10 cellular contexts compared by ENCODE assay signal in the genomic region with DNA sequence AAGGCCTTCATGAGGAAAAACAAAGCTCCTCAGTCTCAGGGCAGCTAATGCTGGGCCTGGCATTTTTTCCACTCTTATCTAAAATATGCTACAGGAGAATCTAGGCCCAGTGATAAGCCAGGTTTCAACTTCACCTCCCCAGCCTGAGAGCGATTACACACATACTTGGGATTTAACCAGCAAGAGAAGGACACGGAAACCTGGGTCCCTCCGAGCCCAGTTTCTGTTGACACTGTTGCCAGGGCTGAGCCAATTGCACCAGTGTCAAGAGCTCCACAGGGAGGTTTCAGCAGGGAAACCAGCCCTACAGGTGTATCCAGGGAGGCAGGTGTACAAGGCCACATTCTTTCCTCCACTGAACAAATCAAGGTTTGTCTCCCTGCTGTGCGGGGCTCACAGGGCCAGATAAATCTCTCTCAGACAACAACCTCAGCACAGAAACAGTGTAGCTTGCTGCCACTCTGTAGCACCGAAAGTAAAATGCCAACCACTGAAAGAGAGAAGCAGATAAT.
A peak's percentile ranks its signal among the peaks of the same experiment; 100 is the strongest.
DNase-seq lines count a peak whose midpoint lies in the region; ATAC-seq and TF ChIP-seq lines count a peak whose summit lies in the region.
"Had no signal": no experiment of that assay in that cellular context is flagged by ENCODE, and none has a peak within 500 bp of the region (broad histone marks: within the 10 kb centered on the region; RNA-seq: fewer than 3 reads in every experiment).

No MANE protein-coding gene starts in this region.

- peak overlapping the region; percentile 37 for H3K27ac ChIP-seq in OCI-LY3 (ENCODE audit: low read length)
- peak overlapping the region; percentile 71 for H3K27ac ChIP-seq in left ventricle myocardium inferior (replicated peaks)
- peak overlapping the region; percentile 83 to 86 for H3K27ac ChIP-seq in prostate gland
- H3K27ac ChIP-seq: HL-60 had no signal

- DNase-seq in H7 (peak; percentile 73), left ventricle myocardium inferior (no peak), prostate gland (ENCODE audit: low spot score) (peak; percentile 94), GM13977 (ENCODE audit: low spot score) (no peak)
- no peak for DNase-seq in activated CD4-positive, alpha-beta T cell treated with anti-CD3 and anti-CD28 coated beads, Interleukin-2, amount 50 U/mL, for 48 hours
- DNase-seq: foreskin melanocyte had no signal

- peaks cover 23% of the 10 kb centered on the region for H3K4me1 ChIP-seq in OCI-LY3 (ENCODE audit: low read length)
- H3K4me1 ChIP-seq in left ventricle myocardium inferior, result peaks cover 73% of the 10 kb centered on the region
- H3K4me1 ChIP-seq in prostate gland (replicated peaks), result peaks cover 8% of the 10 kb centered on the region

- intact Hi-C loops in left ventricle myocardium inferior (cut with micrococcal nuclease) (no loop called here), prostate gland (cut with DNase I) (no loop called here)

- TF ChIP-seq CTCF in OCI-LY3 (IDR thresholded peaks at IDR 0.05; ENCODE audit: low read depth, low read length), result no peak
- no peak for TF ChIP-seq CTCF in left ventricle myocardium inferior (IDR thresholded peaks at IDR 0.05; ENCODE audit: borderline replicate concordance)
- TF ChIP-seq CTCF in prostate gland (IDR thresholded peaks at IDR 0.05), result no peak
- TF ChIP-seq CTCF in GM13977 (IDR thresholded peaks at IDR 0.05; ENCODE audit: extremely low read depth, insufficient read depth, missing control alignments), result no peak

- no peaks in the 10 kb centered on the region for H3K27me3 ChIP-seq in H7 (ENCODE audit: control insufficient read depth, insufficient read depth, low read length)
- no peaks in the 10 kb centered on the region for H3K27me3 ChIP-seq in OCI-LY3 (ENCODE audit: low read depth, low read length)
- no peaks in the 10 kb centered on the region for H3K27me3 ChIP-seq in left ventricle myocardium inferior (ENCODE audit: low read depth)
- no peaks in the 10 kb centered on the region for H3K27me3 ChIP-seq in prostate gland (replicated peaks; ENCODE audit: insufficient read depth)

- H2AFZ ChIP-seq in OCI-LY3 (ENCODE audit: low read depth, low read length), result peak overlapping the region; percentile 91; the same call in 1 of the 2 replicates

- 31% methylated on average over 5 of the region's 5 CpGs for WGBS in prostate gland

- H3K36me3 ChIP-seq in H7 (replicated peaks; ENCODE audit: control insufficient read depth, insufficient read depth, low read length), result no peaks in the 10 kb centered on the region
- no peaks in the 10 kb centered on the region for H3K36me3 ChIP-seq in OCI-LY3 (replicated peaks; ENCODE audit: low read depth, low read length)
- H3K36me3 ChIP-seq in left ventricle myocardium inferior, result no peaks in the 10 kb centered on the region
- no peaks in the 10 kb centered on the region for H3K36me3 ChIP-seq in prostate gland

- H3K4me3 ChIP-seq in H7 (ENCODE audit: insufficient read depth, low read depth, low read length), result no peak overlapping the region
- peak overlapping the region; percentile 62 for H3K4me3 ChIP-seq in OCI-LY3 (ENCODE audit: low read length)
- peak overlapping the region; percentile 52 for H3K4me3 ChIP-seq in left ventricle myocardium inferior
- no peak overlapping the region for H3K4me3 ChIP-seq in prostate gland

- peak; percentile 15 for TF ChIP-seq POLR2A in prostate gland (IDR thresholded peaks at IDR 0.05)

- in situ Hi-C loops in GM13977 (cut with MboI; ENCODE audit: low pct_unique_long_range_greater_than_20kb, low sequenced_read_pairs, unreplicated experiment), result no loop called here

- ATAC-seq in GM18873 (IDR thresholded peaks at IDR 0.05; ENCODE audit: low FRiP score, unreplicated experiment), result no peak
- ATAC-seq in HG02840 (IDR thresholded peaks at IDR 0.05; ENCODE audit: low FRiP score, unreplicated experiment), result no peak

- no peaks in the 10 kb centered on the region for H3K9me3 ChIP-seq in OCI-LY3 (ENCODE audit: insufficient read depth, low read length)
- no peaks in the 10 kb centered on the region for H3K9me3 ChIP-seq in left ventricle myocardium inferior (replicated peaks)
- no peaks in the 10 kb centered on the region for H3K9me3 ChIP-seq in prostate gland

- peak overlapping the region; percentile 78 for H3K4me2 ChIP-seq in OCI-LY3 (ENCODE audit: low read length)

- H4K20me1 ChIP-seq in OCI-LY3 (ENCODE audit: insufficient read depth, low read length), result no peaks in the 10 kb centered on the region

- peak overlapping the region; percentile 40; the same call in 1 of the 2 replicates for H3K9ac ChIP-seq in OCI-LY3 (ENCODE audit: low read length)

- H3K79me2 ChIP-seq in OCI-LY3 (ENCODE audit: low read length), result no peaks in the 10 kb centered on the region

Comparison
In these comparisons a context has a peak if more than half of its experiments do, and no peak if none do; other contexts are left out.
1. DNase-seq: peak in H7 (single experiment) and prostate gland (single experiment); none in left ventricle myocardium inferior (single experiment), activated CD4-positive, alpha-beta T cell treated with anti-CD3 and anti-CD28 coated beads, Interleukin-2, amount 50 U/mL, for 48 hours (0 of 2) and GM13977 (single experiment).
2. H3K4me3 ChIP-seq: peak in OCI-LY3 (single experiment) and left ventricle myocardium inferior (single experiment); none in H7 (single experiment) and prostate gland (0 of 2).
3. Peak in every context shown above with its lines, with median percentiles within 50 percentile points of each other: H3K27ac ChIP-seq.